In genomic region chr5:73387630-73388370, GRCh38 we compare ENCODE assay signal across 9 cellular contexts.
DNase-seq lines count a peak whose midpoint lies in the region; ATAC-seq and TF ChIP-seq lines count a peak whose summit lies in the region.
"Had no signal": no experiment of that assay in that cellular context is flagged by ENCODE, and none has a peak within 500 bp of the region (broad histone marks: within the 10 kb centered on the region; RNA-seq: fewer than 3 reads in every experiment).

No MANE protein-coding gene starts in this region.

- 14 to 22% methylated on average over 7 of the region's 7 CpGs for WGBS in esophagus squamous epithelium, 2 donors

- TF ChIP-seq CTCF in glutamatergic neuron (IDR thresholded peaks at IDR 0.05; ENCODE audit: partially characterized antibody, unreplicated experiment) (no peak), esophagus squamous epithelium (IDR thresholded peaks at IDR 0.05) (no peak)

- H3K9me3 Mint-ChIP-seq in activated naive CD8-positive, alpha-beta T cell treated with anti-CD3 and anti-CD28 coated beads, Interleukin-2, amount 10 ng/mL, durations not matched to agents 7 days and 5 days = peaks cover 17% of the 10 kb centered on the region
- peaks cover 19% of the 10 kb centered on the region for H3K9me3 Mint-ChIP-seq in activated naive CD8-positive, alpha-beta T cell treated with anti-CD3 and anti-CD28 coated beads for 36 hours
- H3K9me3 Mint-ChIP-seq in glutamatergic neuron (ENCODE audit: unreplicated experiment) = peaks cover 8% of the 10 kb centered on the region

- H3K4me3 Mint-ChIP-seq in activated naive CD8-positive, alpha-beta T cell treated with anti-CD3 and anti-CD28 coated beads, Interleukin-2, amount 10 ng/mL, durations not matched to agents 7 days and 5 days = peak overlapping the region; percentile 52
- no peak overlapping the region for H3K4me3 Mint-ChIP-seq in activated naive CD8-positive, alpha-beta T cell treated with anti-CD3 and anti-CD28 coated beads for 36 hours
- no peak overlapping the region for H3K4me3 Mint-ChIP-seq in glutamatergic neuron (ENCODE audit: unreplicated experiment)
- H3K4me3 Mint-ChIP-seq: neural crest cell had no signal

- peaks cover 83% of the 10 kb centered on the region for H3K27me3 Mint-ChIP-seq in activated naive CD8-positive, alpha-beta T cell treated with anti-CD3 and anti-CD28 coated beads, Interleukin-2, amount 10 ng/mL, durations not matched to agents 7 days and 5 days
- peaks cover 50% of the 10 kb centered on the region for H3K27me3 Mint-ChIP-seq in activated naive CD8-positive, alpha-beta T cell treated with anti-CD3 and anti-CD28 coated beads for 36 hours
- no peaks in the 10 kb centered on the region for H3K27me3 Mint-ChIP-seq in glutamatergic neuron (ENCODE audit: unreplicated experiment)

- H3K27ac Mint-ChIP-seq in activated naive CD8-positive, alpha-beta T cell treated with anti-CD3 and anti-CD28 coated beads, Interleukin-2, amount 10 ng/mL, durations not matched to agents 7 days and 5 days = no peak overlapping the region
- H3K27ac Mint-ChIP-seq in activated naive CD8-positive, alpha-beta T cell treated with anti-CD3 and anti-CD28 coated beads for 36 hours = no peak overlapping the region
- no peak overlapping the region for H3K27ac Mint-ChIP-seq in glutamatergic neuron (ENCODE audit: unreplicated experiment)

- POLR2A ChIA-PET in activated naive CD8-positive, alpha-beta T cell treated with anti-CD3 and anti-CD28 coated beads, Interleukin-2, amount 10 ng/mL, durations not matched to agents 7 days and 5 days (lab: Charles Lee) = no interaction called here

- H3K36me3 ChIP-seq in esophagus squamous epithelium = no peaks in the 10 kb centered on the region

- peak; percentile 43 for DNase-seq in activated naive CD8-positive, alpha-beta T cell treated with anti-CD3 and anti-CD28 coated beads, Interleukin-2, amount 10 ng/mL, durations not matched to agents 7 days and 5 days
- DNase-seq in activated naive CD8-positive, alpha-beta T cell treated with anti-CD3 and anti-CD28 coated beads for 36 hours = no peak
- peak; percentile 9 for DNase-seq in NCI-H2196 treated with DMSO at 0.1 percent for 48 hours (lab: John Stamatoyannopoulos, UW; ENCODE audit: unreplicated experiment)
- DNase-seq in left colon = no peak
- no peak for DNase-seq in glutamatergic neuron
- no peak for DNase-seq in NOMO-1 treated with DMSO at 0.1 percent for 48 hours (lab: John Stamatoyannopoulos, UW; ENCODE audit: unreplicated experiment)
- no peak for DNase-seq in esophagus squamous epithelium (lab: John Stamatoyannopoulos, UW)

- H3K27me3 ChIP-seq in esophagus squamous epithelium = peaks cover 0 to 26% (median 0%) of the 10 kb centered on the region in 4 donors

- H3K36me3 Mint-ChIP-seq in activated naive CD8-positive, alpha-beta T cell treated with anti-CD3 and anti-CD28 coated beads, Interleukin-2, amount 10 ng/mL, durations not matched to agents 7 days and 5 days = peaks cover 14% of the 10 kb centered on the region
- H3K36me3 Mint-ChIP-seq in activated naive CD8-positive, alpha-beta T cell treated with anti-CD3 and anti-CD28 coated beads for 36 hours = peaks cover 2% of the 10 kb centered on the region
- peaks cover 29% of the 10 kb centered on the region for H3K36me3 Mint-ChIP-seq in glutamatergic neuron (ENCODE audit: unreplicated experiment)

- H3K4me1 ChIP-seq in esophagus squamous epithelium = peaks cover 0 to 3% (median 0%) of the 10 kb centered on the region in 3 donors

- H3K4me3 ChIP-seq in esophagus squamous epithelium = no peak overlapping the region

- intact Hi-C loops in left colon (cut with DNase I, micrococcal nuclease) (no loop called here), esophagus squamous epithelium (cut with DNase I) (no loop called here)

- peaks cover 0 to 29% (median 11%) of the 10 kb centered on the region in 3 donors for H3K9me3 ChIP-seq in esophagus squamous epithelium

- ATAC-seq in activated naive CD8-positive, alpha-beta T cell treated with anti-CD3 and anti-CD28 coated beads, Interleukin-2, amount 10 ng/mL, durations not matched to agents 7 days and 5 days (ENCODE audit: low read depth) = peak; percentile 97
- ATAC-seq in HG02885 (IDR thresholded peaks at IDR 0.05; ENCODE audit: poor library complexity, unreplicated experiment) = peak; percentile 94
- ATAC-seq in left colon = peak; percentile 37

- no peak for TF ChIP-seq POLR2A in esophagus squamous epithelium (IDR thresholded peaks at IDR 0.05)

- peaks cover 14% of the 10 kb centered on the region for H3K4me1 Mint-ChIP-seq in activated naive CD8-positive, alpha-beta T cell treated with anti-CD3 and anti-CD28 coated beads, Interleukin-2, amount 10 ng/mL, durations not matched to agents 7 days and 5 days
- peaks cover 24% of the 10 kb centered on the region for H3K4me1 Mint-ChIP-seq in activated naive CD8-positive, alpha-beta T cell treated with anti-CD3 and anti-CD28 coated beads for 36 hours
- no peaks in the 10 kb centered on the region for H3K4me1 Mint-ChIP-seq in glutamatergic neuron (ENCODE audit: low read depth, unreplicated experiment)
- H3K4me1 Mint-ChIP-seq: neural crest cell had no signal

- peak overlapping the region in 1 of 4 donors; percentile 21 for H3K27ac ChIP-seq in esophagus squamous epithelium

Comparison
In these comparisons a context has a peak if more than half of its experiments do, and no peak if none do; other contexts are left out.
1. DNase-seq: peak in activated naive CD8-positive, alpha-beta T cell treated with anti-CD3 and anti-CD28 coated beads, Interleukin-2, amount 10 ng/mL, durations not matched to agents 7 days and 5 days (single experiment) and NCI-H2196 treated with DMSO at 0.1 percent for 48 hours (single experiment); none in activated naive CD8-positive, alpha-beta T cell treated with anti-CD3 and anti-CD28 coated beads for 36 hours (single experiment), left colon (0 of 2), glutamatergic neuron (single experiment), NOMO-1 treated with DMSO at 0.1 percent for 48 hours (single experiment) and esophagus squamous epithelium (single experiment).
2. ATAC-seq: peak in every context shown above with its lines; median percentile 97 in activated naive CD8-positive, alpha-beta T cell treated with anti-CD3 and anti-CD28 coated beads, Interleukin-2, amount 10 ng/mL, durations not matched to agents 7 days and 5 days; 94 in HG02885; 37 in left colon.